ENCODE assay signal across 10 cellular contexts in the genomic region with DNA sequence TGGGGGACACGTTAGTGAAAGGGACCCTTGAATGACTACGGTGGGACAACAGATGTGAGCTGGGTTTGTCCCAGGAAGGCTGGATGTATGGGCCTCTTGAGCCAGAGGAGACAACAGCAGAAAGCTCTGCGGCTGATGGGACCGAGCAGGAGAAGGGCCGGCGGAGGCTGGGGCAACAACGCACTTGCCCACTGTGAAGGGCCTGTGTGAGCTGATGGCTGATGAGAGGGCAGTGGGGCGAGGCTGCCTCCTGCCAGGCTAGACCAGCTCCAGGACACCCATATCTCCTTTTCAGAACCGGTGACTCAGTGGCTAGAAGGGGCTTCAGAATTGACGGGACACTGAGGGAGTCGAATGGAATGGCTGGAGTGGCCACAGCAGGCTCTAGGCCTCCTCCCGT.
A peak's percentile ranks its signal among the peaks of the same experiment; 100 is the strongest.
DNase-seq lines count a peak whose midpoint lies in the region; ATAC-seq and TF ChIP-seq lines count a peak whose summit lies in the region.
"Had no signal": no experiment of that assay in that cellular context is flagged by ENCODE, and none has a peak within 500 bp of the region (broad histone marks: within the 10 kb centered on the region; RNA-seq: fewer than 3 reads in every experiment).

No MANE protein-coding gene starts in this region.

- intact Hi-C loops in CD4-positive, alpha-beta memory T cell (cut with micrococcal nuclease): loop anchor here (1.0 kb wide), 1 partner anchor 9 kb away; no protein-coding TSS in a partner anchor
- intact Hi-C loops in PC-3 (cut with micrococcal nuclease): no loop called here

- no peaks in the 10 kb centered on the region for H3F3A ChIP-seq in PC-3 (ENCODE audit: low read length, unreplicated experiment)

- no peaks in the 10 kb centered on the region for H3K9me3 ChIP-seq in CD4-positive, alpha-beta memory T cell (ENCODE audit: control insufficient read depth in 1 of 2, low read length in 2 of 2)
- H3K9me3 ChIP-seq in PC-3 (ENCODE audit: low read length): no peaks in the 10 kb centered on the region

- H3K4me2 ChIP-seq in PC-3 (ENCODE audit: low read length): no peak overlapping the region

- H3K27me3 ChIP-seq in CD4-positive, alpha-beta memory T cell (ENCODE audit: insufficient read depth, low read length): no peaks in the 10 kb centered on the region
- H3K27me3 ChIP-seq in PC-3 (ENCODE audit: low read length): no peaks in the 10 kb centered on the region
- no peaks in the 10 kb centered on the region for H3K27me3 ChIP-seq in rectal smooth muscle tissue (ENCODE audit: control insufficient read depth, insufficient read depth, low read length)

- H3K4me3 Mint-ChIP-seq in CD4-positive, alpha-beta memory T cell: peak overlapping the region in 7 of 8 donors; percentile 39 to 84 (median 68)
- H3K4me3 Mint-ChIP-seq in endothelial cell (ENCODE audit: unreplicated experiment): no peak overlapping the region

- no peaks in the 10 kb centered on the region; the same call in 1 of the 2 replicates for H4K20me1 ChIP-seq in PC-3 (ENCODE audit: low read length)

- no peak overlapping the region for H3K27ac ChIP-seq in CD4-positive, alpha-beta memory T cell (ENCODE audit: low read depth, low read length)
- H3K27ac ChIP-seq in PC-3 (ENCODE audit: low read length): peak overlapping the region; percentile 86
- peak overlapping the region; percentile 90 for H3K27ac ChIP-seq in rectal smooth muscle tissue (ENCODE audit: low read depth, low read length)

- no peaks in the 10 kb centered on the region for H3K27me3 Mint-ChIP-seq in CD4-positive, alpha-beta memory T cell
- H3K27me3 Mint-ChIP-seq in endothelial cell (ENCODE audit: unreplicated experiment): peaks cover 9% of the 10 kb centered on the region

- peaks cover 90% of the 10 kb centered on the region for H3K79me2 ChIP-seq in PC-3 (ENCODE audit: low read length)

- H3K36me3 Mint-ChIP-seq in CD4-positive, alpha-beta memory T cell: peaks cover 7 to 26% of the 10 kb centered on the region in 2 donors
- peaks cover 8% of the 10 kb centered on the region for H3K36me3 Mint-ChIP-seq in endothelial cell (ENCODE audit: low read depth, unreplicated experiment)

- POLR2A ChIA-PET in CD4-positive, alpha-beta memory T cell (lab: Charles Lee; ENCODE audit: partially characterized antibody): interaction anchor here (1.5 to 97.0 kb wide), 10 partner anchors 9 to 567 kb away, joined by 3 to 6031 read pairs (median 11); partner anchors contain the start of gene TNRC6C
- POLR2A ChIA-PET in PC-3 (lab: Charles Lee; ENCODE audit: unreplicated experiment): interaction anchor here (0.5 kb wide), 1 partner anchor 104 kb away, joined by 3 read pairs; no protein-coding TSS in a partner anchor

- H3K4me1 ChIP-seq in CD4-positive, alpha-beta memory T cell (ENCODE audit: insufficient read depth, low read length): peaks cover 95% of the 10 kb centered on the region
- peaks cover 40% of the 10 kb centered on the region for H3K4me1 ChIP-seq in PC-3 (ENCODE audit: insufficient read depth, low read length)
- H3K4me1 ChIP-seq in rectal smooth muscle tissue (ENCODE audit: control insufficient read depth, insufficient read depth, low read length): peaks cover 65% of the 10 kb centered on the region

- H3K9me2 ChIP-seq in PC-3 (replicated peaks; ENCODE audit: low read length): no peaks in the 10 kb centered on the region

- H3K4me3 ChIP-seq in CD4-positive, alpha-beta memory T cell (ENCODE audit: low read length in 2 of 2): no peak overlapping the region
- H3K4me3 ChIP-seq in PC-3 (ENCODE audit: low read length): no peak overlapping the region
- H3K4me3 ChIP-seq in rectal smooth muscle tissue (ENCODE audit: low read length): no peak overlapping the region

- TF ChIP-seq CTCF in PC-3 (conservative IDR thresholded peaks at IDR 0.05; ENCODE audit: low read depth, low read length): no peak
- TF ChIP-seq CTCF in endothelial cell (IDR thresholded peaks at IDR 0.05; ENCODE audit: unreplicated experiment): no peak

- H3K9ac ChIP-seq in PC-3 (ENCODE audit: low read length) (peak overlapping the region; percentile 60), rectal smooth muscle tissue (ENCODE audit: low read length) (no peak overlapping the region)

- no peak for DNase-seq in CD4-positive, alpha-beta memory T cell
- DNase-seq in PC-3 (no peak), endothelial cell (ENCODE audit: low spot score) (no peak), NCI-H187 treated with DMSO at 0.1 percent for 48 hours (lab: John Stamatoyannopoulos, UW) (no peak)
- DNase-seq: activated gamma-delta T cell treated with Interleukin-2 at 50 U/mL for 16 hours had no signal

- H3K4me1 Mint-ChIP-seq in CD4-positive, alpha-beta memory T cell: peaks cover 44 to 91% (median 79%) of the 10 kb centered on the region in 4 donors
- H3K4me1 Mint-ChIP-seq in endothelial cell (ENCODE audit: unreplicated experiment): peaks cover 82% of the 10 kb centered on the region

- H3K36me3 ChIP-seq in CD4-positive, alpha-beta memory T cell (ENCODE audit: insufficient read depth, low read length): no peaks in the 10 kb centered on the region
- H3K36me3 ChIP-seq in PC-3 (ENCODE audit: low read depth, low read length) (peaks cover 2% of the 10 kb centered on the region; the same call in 1 of the 2 replicates), rectal smooth muscle tissue (ENCODE audit: control insufficient read depth, insufficient read depth, low read length) (no peaks in the 10 kb centered on the region)

- no peak overlapping the region for H2AFZ ChIP-seq in PC-3 (ENCODE audit: low read length)

- no TSS peak for BruUV-seq in PC-3 (replicated peaks; lab: Mats Ljungman, UMichigan)

- H3K27ac Mint-ChIP-seq in CD4-positive, alpha-beta memory T cell: peak overlapping the region; percentile 37 to 95 (median 89)
- H3K27ac Mint-ChIP-seq in endothelial cell (ENCODE audit: unreplicated experiment): peak overlapping the region; percentile 74

- ATAC-seq in PC-3 (no peak), GM21576 (IDR thresholded peaks at IDR 0.05; ENCODE audit: unreplicated experiment) (no peak), GM19035 (IDR thresholded peaks at IDR 0.05; ENCODE audit: unreplicated experiment) (no peak), HG02852 (IDR thresholded peaks at IDR 0.05; ENCODE audit: unreplicated experiment) (no peak)
- ATAC-seq: left lobe of liver had no signal

- CTCF ChIA-PET in CD4-positive, alpha-beta memory T cell (lab: Charles Lee; ENCODE audit: partially characterized antibody): interaction anchor here (0.7 to 9.3 kb wide), 8 partner anchors 10 to 1377 kb away, joined by 3 to 97 read pairs (median 14); no protein-coding TSS in a partner anchor
- CTCF ChIA-PET in PC-3 (lab: Charles Lee): interaction anchor here (0.7 kb wide), 1 partner anchor 37 kb away, joined by 10 read pairs; no protein-coding TSS in a partner anchor

- peaks cover 0 to 5% (median 0%) of the 10 kb centered on the region in 8 donors for H3K9me3 Mint-ChIP-seq in CD4-positive, alpha-beta memory T cell
- H3K9me3 Mint-ChIP-seq in endothelial cell (ENCODE audit: unreplicated experiment): no peaks in the 10 kb centered on the region
